Comparison of ENCODE assay signal across 2 cellular contexts in genomic region chrX:2388669-2389068, GRCh38.
TF ChIP-seq lines count a peak whose summit lies in the region.

No MANE protein-coding gene starts in this region.

TF ChIP-seq in A549, 52 proteins besides CTCF, POLR2A, EP300 and RAD21 (continued from another document):
- TF ChIP-seq HOXB5 (CRISPR knock-in tag; IDR thresholded peaks at IDR 0.05) (no peak), RARB (CRISPR knock-in tag; IDR thresholded peaks at IDR 0.05) (no peak), SMC3 (IDR thresholded peaks at IDR 0.05) (no peak), HDAC2 (IDR thresholded peaks at IDR 0.05) (no peak), ZFP36 (IDR thresholded peaks at IDR 0.05; ENCODE audit: borderline replicate concordance, partially characterized antibody) (no peak)

TF ChIP-seq in K562, 482 proteins besides CTCF, POLR2A, EP300 and RAD21 (continued from another document):
- TF ChIP-seq POLR2H (tag; IDR thresholded peaks at IDR 0.05; ENCODE audit: low read depth): no peak
- no peak for TF ChIP-seq KAT2B (IDR thresholded peaks at IDR 0.05; ENCODE audit: low read depth, low read length)
- TF ChIP-seq RBM22 (IDR thresholded peaks at IDR 0.05; ENCODE audit: low read depth, low read length, poor library complexity, severe bottlenecking): no peak
- no peak for TF ChIP-seq EGR1 (conservative IDR thresholded peaks at IDR 0.05)
- TF ChIP-seq MAX (CRISPR knock-in tag; IDR thresholded peaks at IDR 0.05): no peak
- no peak for TF ChIP-seq ZNF133 (CRISPR knock-in tag; IDR thresholded peaks at IDR 0.05)
- no peak for TF ChIP-seq CBFA2T2 (conservative IDR thresholded peaks at IDR 0.05)
- TF ChIP-seq ZFX (CRISPR knock-in tag; IDR thresholded peaks at IDR 0.05): no peak
- no peak for TF ChIP-seq TBP (optimal IDR thresholded peaks at IDR 0.05; ENCODE audit: low read depth, low read length)
- TF ChIP-seq STAT6 (CRISPR knock-in tag; IDR thresholded peaks at IDR 0.05): no peak
- TF ChIP-seq, protein P1, sequence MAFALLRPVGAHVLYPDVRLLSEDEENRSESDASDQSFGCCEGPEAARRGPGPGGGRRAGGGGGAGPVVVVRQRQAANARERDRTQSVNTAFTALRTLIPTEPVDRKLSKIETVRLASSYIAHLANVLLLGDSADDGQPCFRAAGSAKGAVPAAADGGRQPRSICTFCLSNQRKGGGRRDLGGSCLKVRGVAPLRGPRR (CRISPR knock-in tag; IDR thresholded peaks at IDR 0.05): no peak
- no peak for TF ChIP-seq ZNF445 (CRISPR knock-in tag; IDR thresholded peaks at IDR 0.05; ENCODE audit: low read depth)
TF ChIP-seq in K562: peak in this region for 0.
